25 cellular contexts compared by ENCODE assay signal in genomic region chr10:125107972-125108580, GRCh38.
"Had no signal": no experiment of that assay in that cellular context is flagged by ENCODE, and none has a peak within 500 bp of the region (broad histone marks: within the 10 kb centered on the region; RNA-seq: fewer than 3 reads in every experiment).

No MANE protein-coding gene starts in this region.

- H3K36me3 Mint-ChIP-seq: stimulated activated memory B cell treated with anti-CD40 and anti-IgM and Interleukin-4, amounts not matched to agents 10 μg/mL and 1 μg/mL and 100 μg/mL, for 72 hours had no signal

- H3K4me1 ChIP-seq: prostate gland had no signal

- FAIRE-seq: pancreas, small intestine, urothelium cell line had no signal

- ATAC-seq: left lobe of liver; lower lobe of right lung; naive thymus-derived CD8-positive, alpha-beta T cell; right cardiac atrium; stimulated activated memory B cell treated with anti-CD40 and anti-IgM and Interleukin-4, amounts not matched to agents 10 μg/mL and 1 μg/mL and 100 μg/mL, for 72 hours; stimulated activated naive CD8-positive, alpha-beta T cell treated with anti-CD3 and anti-CD28 coated beads, Interleukin-15, amount 100 ng/mL, for 72 hours; upper lobe of right lung had no signal

- DNase-seq: heart left ventricle; hypothalamus; islet precursor cell; lower lobe of right lung; mammary epithelial cell; mesenchymal stem cell; retina; sigmoid colon; small intestine; stimulated activated CD4-positive, alpha-beta T cell treated with anti-CD3 and anti-CD28 coated beads, Interleukin-4, amount 100 ng/mL, for 4 hours; stimulated activated CD8-positive, alpha-beta memory T cell treated with anti-CD3 and anti-CD28 coated beads, Interleukin-4, amount 100 ng/mL, for 48 hours; stimulated activated naive CD4-positive, alpha-beta T cell treated with Interleukin-2 at 50 U/mL for 16 hours; stimulated activated naive CD8-positive, alpha-beta T cell treated with anti-CD3 and anti-CD28 coated beads, Interleukin-15, amount 100 ng/mL, for 72 hours; testis; thyroid gland; transverse colon had no signal

- H3K4me3 ChIP-seq: heart left ventricle, lower lobe of right lung, pancreas, prostate gland, sigmoid colon, spleen, testis, thyroid gland, transverse colon, upper lobe of right lung had no signal

- H3K4me1 Mint-ChIP-seq: stimulated activated memory B cell treated with anti-CD40 and anti-IgM and Interleukin-4, amounts not matched to agents 10 μg/mL and 1 μg/mL and 100 μg/mL, for 72 hours; stimulated activated naive CD8-positive, alpha-beta T cell treated with anti-CD3 and anti-CD28 coated beads, Interleukin-15, amount 100 ng/mL, for 72 hours had no signal

- H3K27ac ChIP-seq: heart left ventricle, lower lobe of right lung, prostate gland, sigmoid colon, spleen, testis, thyroid gland, transverse colon, upper lobe of right lung had no signal

- H3K27ac Mint-ChIP-seq: naive thymus-derived CD8-positive, alpha-beta T cell; stimulated activated memory B cell treated with anti-CD40 and anti-IgM and Interleukin-4, amounts not matched to agents 10 μg/mL and 1 μg/mL and 100 μg/mL, for 72 hours; stimulated activated naive CD8-positive, alpha-beta T cell treated with anti-CD3 and anti-CD28 coated beads, Interleukin-15, amount 100 ng/mL, for 72 hours had no signal

- H3K4me3 Mint-ChIP-seq: naive thymus-derived CD8-positive, alpha-beta T cell; stimulated activated memory B cell treated with anti-CD40 and anti-IgM and Interleukin-4, amounts not matched to agents 10 μg/mL and 1 μg/mL and 100 μg/mL, for 72 hours; stimulated activated naive CD8-positive, alpha-beta T cell treated with anti-CD3 and anti-CD28 coated beads, Interleukin-15, amount 100 ng/mL, for 72 hours had no signal

- H3K27me3 ChIP-seq: heart left ventricle, pancreas, sigmoid colon, spleen, testis, thyroid gland, transverse colon, upper lobe of right lung had no signal

- H3K36me3 ChIP-seq: pancreas, prostate gland had no signal

- H3K9me3 ChIP-seq: lower lobe of right lung, pancreas, prostate gland, sigmoid colon, testis, thyroid gland, transverse colon, upper lobe of right lung had no signal
